Comparison of ENCODE assay signal across 1 cellular context in genomic region chr19:11279505-11280236, GRCh38.
TF ChIP-seq lines count a peak whose summit lies in the region.

No MANE protein-coding gene starts in this region.

TF ChIP-seq in endothelial cell of umbilical vein, 7 proteins besides CTCF, POLR2A, EP300 and RAD21:
- TF ChIP-seq MAX (IDR thresholded peaks at IDR 0.05; ENCODE audit: insufficient read depth, insufficient read length) (no peak), MYC (IDR thresholded peaks at IDR 0.05; ENCODE audit: low read depth, low read length) (no peak), EZH2 (IDR thresholded peaks at IDR 0.05; ENCODE audit: borderline replicate concordance, low read depth, low read length, severe bottlenecking) (no peak), GATA2 (IDR thresholded peaks at IDR 0.05; ENCODE audit: insufficient read depth, insufficient read length, low read depth, low read length) (no peak), POLR2AphosphoS5 (IDR thresholded peaks at IDR 0.05; ENCODE audit: insufficient read depth, low read depth, low read length) (no peak), JUN (IDR thresholded peaks at IDR 0.05; ENCODE audit: borderline replicate concordance, insufficient read depth, insufficient read length, low read depth) (no peak), FOS (IDR thresholded peaks at IDR 0.05; ENCODE audit: borderline replicate concordance, insufficient read depth, low read length) (no peak)
